In genomic region chr2:215579809-215580208, GRCh38 we compare ENCODE assay signal across 15 cellular contexts.
DNase-seq lines count a peak whose midpoint lies in the region; ATAC-seq and TF ChIP-seq lines count a peak whose summit lies in the region.
"Had no signal": no experiment of that assay in that cellular context is flagged by ENCODE, and none has a peak within 500 bp of the region (broad histone marks: within the 10 kb centered on the region; RNA-seq: fewer than 3 reads in every experiment).

No MANE protein-coding gene starts in this region.

- H3K27ac ChIP-seq in PC-3 (ENCODE audit: low read length): peak overlapping the region; percentile 14; the same call in 1 of the 2 replicates
- peak overlapping the region; percentile 64 for H3K27ac ChIP-seq in epithelial cell of prostate

- H3K27ac Mint-ChIP-seq in Calu3 (ENCODE audit: unreplicated experiment) (no peak overlapping the region), natural killer cell (no peak overlapping the region)
- H3K27ac Mint-ChIP-seq in activated CD8-positive, alpha-beta T cell treated with anti-CD3 and anti-CD28 coated beads for 36 hours: no peak overlapping the region
- H3K27ac Mint-ChIP-seq: activated T-helper 17 cell treated with anti-CD3 and anti-CD28 coated beads, Interleukin-2, amount 50 U/mL, for 72 hours; memory B cell had no signal

- ATAC-seq in PC-3: peak; percentile 58
- no peak for ATAC-seq in natural killer cell
- ATAC-seq in activated CD8-positive, alpha-beta T cell treated with anti-CD3 and anti-CD28 coated beads for 36 hours: no peak
- ATAC-seq: activated T-helper 17 cell treated with anti-CD3 and anti-CD28 coated beads, Interleukin-2, amount 50 U/mL, for 72 hours had no signal

- CTCF ChIA-PET in PC-3 (lab: Charles Lee) (no interaction called here), Calu3 (lab: Charles Lee) (no interaction called here)
- CTCF ChIA-PET in activated CD8-positive, alpha-beta T cell treated with anti-CD3 and anti-CD28 coated beads for 36 hours (lab: Charles Lee): no interaction called here

- H4K20me1 ChIP-seq in PC-3 (ENCODE audit: low read length): no peaks in the 10 kb centered on the region

- H3K4me3 Mint-ChIP-seq in Calu3 (ENCODE audit: low read depth, unreplicated experiment): no peak overlapping the region
- no peak overlapping the region for H3K4me3 Mint-ChIP-seq in natural killer cell
- no peak overlapping the region for H3K4me3 Mint-ChIP-seq in activated CD8-positive, alpha-beta T cell treated with anti-CD3 and anti-CD28 coated beads for 36 hours
- H3K4me3 Mint-ChIP-seq: activated T-helper 17 cell treated with anti-CD3 and anti-CD28 coated beads, Interleukin-2, amount 50 U/mL, for 72 hours; central memory CD8-positive, alpha-beta T cell; memory B cell had no signal

- no peaks in the 10 kb centered on the region for H3K36me3 ChIP-seq in PC-3 (ENCODE audit: low read depth, low read length)

- H3K4me1 ChIP-seq in PC-3 (ENCODE audit: insufficient read depth, low read length): peaks cover 25% of the 10 kb centered on the region

- POLR2A ChIA-PET in PC-3 (lab: Charles Lee; ENCODE audit: unreplicated experiment): no interaction called here
- POLR2A ChIA-PET in activated CD8-positive, alpha-beta T cell treated with anti-CD3 and anti-CD28 coated beads for 36 hours (lab: Charles Lee): no interaction called here

- no peaks in the 10 kb centered on the region for H3K27me3 Mint-ChIP-seq in Calu3 (ENCODE audit: unreplicated experiment)
- H3K27me3 Mint-ChIP-seq in natural killer cell (ENCODE audit: low read depth in 2 of 2): no peaks in the 10 kb centered on the region
- peaks cover 1% of the 10 kb centered on the region for H3K27me3 Mint-ChIP-seq in activated CD8-positive, alpha-beta T cell treated with anti-CD3 and anti-CD28 coated beads for 36 hours
- H3K27me3 Mint-ChIP-seq: central memory CD8-positive, alpha-beta T cell had no signal

- no peaks in the 10 kb centered on the region for H3K36me3 Mint-ChIP-seq in Calu3 (ENCODE audit: insufficient read depth, unreplicated experiment)
- H3K36me3 Mint-ChIP-seq in natural killer cell: no peaks in the 10 kb centered on the region
- H3K36me3 Mint-ChIP-seq in activated CD8-positive, alpha-beta T cell treated with anti-CD3 and anti-CD28 coated beads for 36 hours (ENCODE audit: low read depth): no peaks in the 10 kb centered on the region
- H3K36me3 Mint-ChIP-seq: memory B cell had no signal

- intact Hi-C loops in PC-3 (cut with micrococcal nuclease) (no loop called here), Calu3 (cut with micrococcal nuclease; ENCODE audit: unreplicated experiment) (no loop called here), natural killer cell (cut with micrococcal nuclease) (no loop called here)
- intact Hi-C loops in activated CD8-positive, alpha-beta T cell treated with anti-CD3 and anti-CD28 coated beads for 36 hours (cut with micrococcal nuclease): no loop called here

- H3K4me3 ChIP-seq in PC-3 (ENCODE audit: low read length): peak overlapping the region; percentile 8; the same call in 1 of the 2 replicates

- H3K27me3 ChIP-seq in PC-3 (ENCODE audit: low read length): no peaks in the 10 kb centered on the region

- peak overlapping the region; percentile 59 for H3K4me2 ChIP-seq in PC-3 (ENCODE audit: low read length)

- H3K9me2 ChIP-seq in PC-3 (replicated peaks; ENCODE audit: low read length): no peaks in the 10 kb centered on the region

- TF ChIP-seq CTCF in PC-3 (conservative IDR thresholded peaks at IDR 0.05; ENCODE audit: low read depth, low read length) (no peak), Calu3 (IDR thresholded peaks at IDR 0.05; ENCODE audit: unreplicated experiment) (no peak), natural killer cell (IDR thresholded peaks at IDR 0.05) (no peak)
- TF ChIP-seq CTCF in activated CD8-positive, alpha-beta T cell treated with anti-CD3 and anti-CD28 coated beads for 36 hours (IDR thresholded peaks at IDR 0.05): no peak

- H3K9me3 Mint-ChIP-seq in Calu3 (ENCODE audit: low read depth, unreplicated experiment) (no peaks in the 10 kb centered on the region), natural killer cell (no peaks in the 10 kb centered on the region)
- H3K9me3 Mint-ChIP-seq in activated CD8-positive, alpha-beta T cell treated with anti-CD3 and anti-CD28 coated beads for 36 hours: no peaks in the 10 kb centered on the region
- H3K9me3 Mint-ChIP-seq: activated T-helper 17 cell treated with anti-CD3 and anti-CD28 coated beads, Interleukin-2, amount 50 U/mL, for 72 hours; central memory CD8-positive, alpha-beta T cell; memory B cell had no signal

- H3F3A ChIP-seq in PC-3 (ENCODE audit: low read length, unreplicated experiment): no peaks in the 10 kb centered on the region

- H3K9me3 ChIP-seq in PC-3 (ENCODE audit: low read length): no peaks in the 10 kb centered on the region

- H3K4me1 Mint-ChIP-seq in Calu3 (ENCODE audit: low read depth, unreplicated experiment) (no peaks in the 10 kb centered on the region), natural killer cell (no peaks in the 10 kb centered on the region)
- no peaks in the 10 kb centered on the region for H3K4me1 Mint-ChIP-seq in activated CD8-positive, alpha-beta T cell treated with anti-CD3 and anti-CD28 coated beads for 36 hours (ENCODE audit: low read depth)
- H3K4me1 Mint-ChIP-seq: activated T-helper 17 cell treated with anti-CD3 and anti-CD28 coated beads, Interleukin-2, amount 50 U/mL, for 72 hours; central memory CD8-positive, alpha-beta T cell; memory B cell had no signal

- DNase-seq in GM04503 (ENCODE audit: low read depth): peak; percentile 82
- DNase-seq in PC-3: peak; percentile 66
- DNase-seq in epithelial cell of prostate (ENCODE audit: low read depth, low spot score): no peak
- DNase-seq in non-pigmented ciliary epithelial cell (ENCODE audit: low read depth): peak; percentile 80
- DNase-seq in NCI-H524 treated with DMSO at 0.1 percent for 48 hours (lab: John Stamatoyannopoulos, UW): no peak
- DNase-seq in Calu3: no peak
- no peak for DNase-seq in natural killer cell
- DNase-seq in activated CD8-positive, alpha-beta T cell treated with anti-CD3 and anti-CD28 coated beads for 36 hours: no peak
- DNase-seq: activated CD4-positive, alpha-beta T cell treated with anti-CD3 and anti-CD28 coated beads for 1 hour; DMS153; NCI-H146; RPMI8226 had no signal

- peak overlapping the region; percentile 62 for H2AFZ ChIP-seq in PC-3 (ENCODE audit: low read length)

- no peak overlapping the region for H3K9ac ChIP-seq in PC-3 (ENCODE audit: low read length)

- no TSS peak for BruUV-seq in PC-3 (replicated peaks; lab: Mats Ljungman, UMichigan)
- no TSS peak for BruUV-seq in Calu3 (replicated peaks; lab: Mats Ljungman, UMichigan)

- no peaks in the 10 kb centered on the region for H3K79me2 ChIP-seq in PC-3 (ENCODE audit: low read length)

Comparison
In these comparisons a context has a peak if more than half of its experiments do, and no peak if none do; other contexts are left out.
1. DNase-seq: peak in GM04503 (single experiment), PC-3 (single experiment) and non-pigmented ciliary epithelial cell (single experiment); none in epithelial cell of prostate (single experiment), NCI-H524 treated with DMSO at 0.1 percent for 48 hours (single experiment), Calu3 (single experiment), natural killer cell (single experiment) and activated CD8-positive, alpha-beta T cell treated with anti-CD3 and anti-CD28 coated beads for 36 hours (single experiment).